In the genomic region with DNA sequence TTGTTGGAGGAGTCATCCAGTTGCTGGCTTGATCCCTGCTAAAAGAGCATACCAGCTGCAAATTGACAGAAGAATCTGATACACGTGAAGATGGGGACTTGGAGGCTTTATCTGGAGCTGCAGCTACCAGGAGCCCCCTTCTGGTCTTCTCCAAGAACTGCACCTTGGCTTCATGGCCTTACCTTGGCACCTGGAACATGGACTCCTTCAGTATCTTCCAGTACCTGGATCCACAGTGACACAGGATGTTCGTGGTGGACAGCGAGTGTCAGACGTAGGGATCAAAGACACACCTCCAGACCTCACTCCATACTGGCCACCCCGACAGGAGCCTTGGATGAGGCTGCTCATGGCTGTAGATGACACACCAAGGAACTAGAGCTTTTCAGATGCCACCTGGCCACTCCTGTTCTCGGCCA, we compare ENCODE assay signal across 8 cellular contexts. TPM values are rescaled to one million over a fixed set of nuclear protein-coding genes. Genes with fewer than 3 reads are reported as not detected.
DNase-seq lines count a peak whose midpoint lies in the region; ATAC-seq and TF ChIP-seq lines count a peak whose summit lies in the region.

No MANE protein-coding gene starts in this region.

- no peak overlapping the region for H3K4me3 Mint-ChIP-seq in activated T-cell treated with anti-CD3 and anti-CD28 coated beads, Interleukin-2, amount 50 U/mL, for 72 hours

- H3K9me3 Mint-ChIP-seq in activated T-cell treated with anti-CD3 and anti-CD28 coated beads, Interleukin-2, amount 50 U/mL, for 72 hours: peaks cover 0 to 2% of the 10 kb centered on the region in 2 donors

- DNase-seq in DND-41 (peak; percentile 71), M059J (ENCODE audit: low read depth) (peak; percentile 81), RPMI7951 (ENCODE audit: low read depth) (peak; percentile 73), foreskin keratinocyte (peak; percentile 53 to 73), vagina (ENCODE audit: extremely low spot score in 2 of 2) (no peak), 8988T (no peak)
- peak; percentile 65 to 68 for DNase-seq in activated T-cell treated with anti-CD3 and anti-CD28 coated beads, Interleukin-2, amount 50 U/mL, for 72 hours

- H3K4me2 ChIP-seq in DND-41 (ENCODE audit: insufficient read depth, low read length) (no peak overlapping the region), parathyroid adenoma (ENCODE audit: low read length) (no peak overlapping the region)

- H3K36me3 Mint-ChIP-seq in activated T-cell treated with anti-CD3 and anti-CD28 coated beads, Interleukin-2, amount 50 U/mL, for 72 hours (ENCODE audit: insufficient read depth in 2 of 2): peaks cover 0 to 1% of the 10 kb centered on the region in 2 donors

- ATAC-seq in DND-41 (ENCODE audit: insufficient read depth, low read depth) (peak; percentile 83), foreskin keratinocyte (peak; percentile 66)
- ATAC-seq in activated T-cell treated with anti-CD3 and anti-CD28 coated beads, Interleukin-2, amount 50 U/mL, for 72 hours (replicated peaks in 1 of 2): peak; percentile 81 to 82

- peaks cover 7% of the 10 kb centered on the region for H3K4me1 Mint-ChIP-seq in activated T-cell treated with anti-CD3 and anti-CD28 coated beads, Interleukin-2, amount 50 U/mL, for 72 hours (ENCODE audit: low read depth)

- no peaks in the 10 kb centered on the region for H3K27me3 Mint-ChIP-seq in activated T-cell treated with anti-CD3 and anti-CD28 coated beads, Interleukin-2, amount 50 U/mL, for 72 hours (ENCODE audit: low read depth)

- H3K36me3 ChIP-seq in DND-41 (ENCODE audit: insufficient read depth, low read length) (no peaks in the 10 kb centered on the region), parathyroid adenoma (ENCODE audit: control insufficient read depth, insufficient read depth, low read length) (no peaks in the 10 kb centered on the region), vagina (no peaks in the 10 kb centered on the region)

- peak; percentile 98 for TF ChIP-seq CTCF in DND-41 (IDR thresholded peaks at IDR 0.05; ENCODE audit: borderline replicate concordance, extremely low read depth, low read length, poor library complexity, severe bottlenecking)
- peak; percentile 96 for TF ChIP-seq CTCF in foreskin keratinocyte (conservative IDR thresholded peaks at IDR 0.05)
- TF ChIP-seq CTCF in parathyroid adenoma (IDR thresholded peaks at IDR 0.05): peak; percentile 72
- TF ChIP-seq CTCF in vagina (IDR thresholded peaks at IDR 0.05): peak; percentile 75 to 93 (median 85)

- no peaks in the 10 kb centered on the region for H3K79me2 ChIP-seq in DND-41 (ENCODE audit: insufficient read depth, low read length)
- no peaks in the 10 kb centered on the region for H3K79me2 ChIP-seq in parathyroid adenoma

- H3K9ac ChIP-seq in DND-41 (ENCODE audit: low read depth, low read length) (no peak overlapping the region), parathyroid adenoma (no peak overlapping the region)

- no peak overlapping the region for H3K27ac ChIP-seq in DND-41 (ENCODE audit: low read length)
- no peak overlapping the region for H3K27ac ChIP-seq in foreskin keratinocyte
- no peak overlapping the region for H3K27ac ChIP-seq in parathyroid adenoma
- no peak overlapping the region for H3K27ac ChIP-seq in vagina

- intact Hi-C loops in vagina (cut with DNase I): no loop called here

- 0 out of 2 replicates have a peak, but pooled peaks cover 3% of the 10 kb centered on the region for H4K20me1 ChIP-seq in DND-41 (ENCODE audit: insufficient read depth, low read length)

- H3K4me3 ChIP-seq in DND-41 (ENCODE audit: low read depth in 1 of 2, low read length in 2 of 2) (no peak overlapping the region), parathyroid adenoma (ENCODE audit: low read depth, low read length) (no peak overlapping the region), vagina (no peak overlapping the region)

- H2AFZ ChIP-seq in DND-41 (ENCODE audit: low read depth, low read length): peak overlapping the region; percentile 5
- H2AFZ ChIP-seq in parathyroid adenoma: no peak overlapping the region

- H3K9me3 ChIP-seq in DND-41 (ENCODE audit: insufficient read depth, low read length, severe bottlenecking) (no peaks in the 10 kb centered on the region), parathyroid adenoma (ENCODE audit: control insufficient read depth, low read length) (no peaks in the 10 kb centered on the region), vagina (peaks cover 5% of the 10 kb centered on the region)

- no peak overlapping the region for H3K27ac Mint-ChIP-seq in activated T-cell treated with anti-CD3 and anti-CD28 coated beads, Interleukin-2, amount 50 U/mL, for 72 hours

- TF ChIP-seq POLR2A in vagina (IDR thresholded peaks at IDR 0.05): no peak

- H3K4me1 ChIP-seq in DND-41 (ENCODE audit: insufficient read depth, low read length) (no peaks in the 10 kb centered on the region), foreskin keratinocyte (no peaks in the 10 kb centered on the region), parathyroid adenoma (no peaks in the 10 kb centered on the region), vagina (no peaks in the 10 kb centered on the region)

- H3K27me3 ChIP-seq in DND-41 (ENCODE audit: insufficient read depth, low read length, poor library complexity): no peaks in the 10 kb centered on the region
- no peaks in the 10 kb centered on the region for H3K27me3 ChIP-seq in foreskin keratinocyte
- no peaks in the 10 kb centered on the region for H3K27me3 ChIP-seq in parathyroid adenoma (ENCODE audit: control insufficient read depth, insufficient read depth, low read length)
- no peaks in the 10 kb centered on the region for H3K27me3 ChIP-seq in vagina

RNA-seq across cellular contexts. Expression of a gene that starts 9.9 kb away (rescaled TPM):
- total RNA-seq in M059J (2014; rRNA removed; shearing (Covaris generic)): not detected in 2 replicates
- not detected in 2 replicates for total RNA-seq in RPMI7951 (2014; rRNA removed; shearing (Covaris generic))
- not detected for total RNA-seq in activated T-cell treated with anti-CD3 and anti-CD28 coated beads, Interleukin-2, amount 50 U/mL, for 72 hours
- total RNA-seq in foreskin keratinocyte (not detected in 2 replicates), vagina (not detected)
- polyA plus RNA-seq in foreskin keratinocyte: not detected in 2 replicates

RNA-seq across cellular contexts. Expression of a gene that starts 15.3 kb away (rescaled TPM):
- 4.8 and 13.4 TPM in 2 replicates for total RNA-seq in M059J (2014; rRNA removed; shearing (Covaris generic))
- total RNA-seq in RPMI7951 (2014; rRNA removed; shearing (Covaris generic)): 5.1 and 7.3 TPM in 2 replicates
- total RNA-seq in activated T-cell treated with anti-CD3 and anti-CD28 coated beads, Interleukin-2, amount 50 U/mL, for 72 hours: 10 to 100 TPM in 1 of 2 donors, 1 to 10 TPM in 1; 8.7 to 11.6 TPM
- total RNA-seq in foreskin keratinocyte: 12.8 and 15.0 TPM in 2 replicates
- 10.1 and 10.4 TPM in 2 replicates for polyA plus RNA-seq in foreskin keratinocyte
- total RNA-seq in vagina: 12.0 TPM

Comparison
In these comparisons a context has a peak if more than half of its experiments do, and no peak if none do; other contexts are left out.
1. DNase-seq: peak in DND-41 (single experiment), M059J (single experiment), RPMI7951 (single experiment), activated T-cell treated with anti-CD3 and anti-CD28 coated beads, Interleukin-2, amount 50 U/mL, for 72 hours (2 of 2) and foreskin keratinocyte (2 of 2); none in vagina (0 of 2) and 8988T (single experiment).
2. Peak in every context shown above with its lines, with median percentiles within 50 percentile points of each other: ATAC-seq and CTCF ChIP-seq.